ENCODE assay signal across 9 cellular contexts in genomic region chr11:14972581-14973490, GRCh38. TPM values are rescaled to one million over a fixed set of nuclear protein-coding genes. Genes with fewer than 3 reads are reported as not detected.
DNase-seq lines count a peak whose midpoint lies in the region; ATAC-seq and TF ChIP-seq lines count a peak whose summit lies in the region.
"Had no signal": no experiment of that assay in that cellular context is flagged by ENCODE, and none has a peak within 500 bp of the region (broad histone marks: within the 10 kb centered on the region; RNA-seq: fewer than 3 reads in every experiment).

No MANE protein-coding gene starts in this region.

- in situ Hi-C loops in HAP-1 (cut with MboI; ENCODE audit: low sequenced_read_pairs): no loop called here

- H3K4me3 Mint-ChIP-seq in activated T-helper 1 cell treated with anti-CD3 and anti-CD28 coated beads, Interleukin-12 subunit alpha, Interleukin-12 subunit beta, Interleukin-2, Interleukin-4 antibody, amounts not matched to agents 30 ng/mL and 10 ng/mL and 1 ng/mL, durations not matched to agents 14 hours and 24 hours and 36 hours: peak overlapping the region; percentile 73
- H3K4me3 Mint-ChIP-seq in naive thymus-derived CD4-positive, alpha-beta T cell: peak overlapping the region; percentile 76 to 92 (median 83)

- peaks cover 10 to 25% of the 10 kb centered on the region in 2 donors for H3K27me3 ChIP-seq in naive thymus-derived CD4-positive, alpha-beta T cell (ENCODE audit: control insufficient read depth in 2 of 2, insufficient read depth in 2 of 2, low read length in 2 of 2)
- H3K27me3 ChIP-seq in upper lobe of left lung: peaks cover 0 to 45% (median 16%) of the 10 kb centered on the region in 4 donors
- peaks cover 41% of the 10 kb centered on the region for H3K27me3 ChIP-seq in HAP-1 (ENCODE audit: low read depth)

- H3K27me3 Mint-ChIP-seq in activated T-helper 1 cell treated with anti-CD3 and anti-CD28 coated beads, Interleukin-12 subunit alpha, Interleukin-12 subunit beta, Interleukin-2, Interleukin-4 antibody, amounts not matched to agents 30 ng/mL and 10 ng/mL and 1 ng/mL, durations not matched to agents 14 hours and 24 hours and 36 hours (ENCODE audit: insufficient read depth): peaks cover 70% of the 10 kb centered on the region
- peaks cover 80 to 91% (median 83%) of the 10 kb centered on the region in 5 donors for H3K27me3 Mint-ChIP-seq in naive thymus-derived CD4-positive, alpha-beta T cell

- TF ChIP-seq POLR2A in upper lobe of left lung (IDR thresholded peaks at IDR 0.05): no peak

- no peaks in the 10 kb centered on the region for H3K36me3 ChIP-seq in naive thymus-derived CD4-positive, alpha-beta T cell (ENCODE audit: control insufficient read depth in 2 of 3, insufficient read depth in 3 of 3, low read length in 3 of 3)
- H3K36me3 ChIP-seq in upper lobe of left lung (no peaks in the 10 kb centered on the region), HAP-1 (replicated peaks) (no peaks in the 10 kb centered on the region)

- CTCF ChIA-PET in naive thymus-derived CD4-positive, alpha-beta T cell (lab: Charles Lee): interaction anchor here (0.7 to 1.8 kb wide), 2 partner anchors 65 to 102 kb away, joined by 3 to 12 read pairs; no protein-coding TSS in a partner anchor

- DNase-seq in DMS153 (lab: John Stamatoyannopoulos, UW) (peak; percentile 90), NCI-H524 treated with DMSO at 0.1 percent for 48 hours (lab: John Stamatoyannopoulos, UW) (no peak), ureter (ENCODE audit: low spot score) (no peak), upper lobe of left lung (no peak), HAP-1 (ENCODE audit: low spot score in 2 of 2) (no peak)
- DNase-seq in activated T-helper 1 cell treated with anti-CD3 and anti-CD28 coated beads, Interleukin-12 subunit alpha, Interleukin-12 subunit beta, Interleukin-2, Interleukin-4 antibody, amounts not matched to agents 30 ng/mL and 10 ng/mL and 1 ng/mL, durations not matched to agents 14 hours and 24 hours and 36 hours (ENCODE audit: low spot score): no peak
- peak in 1 of 9 donors; percentile 6 for DNase-seq in naive thymus-derived CD4-positive, alpha-beta T cell
- DNase-seq: NCI-H2171 treated with DMSO at 0.1 percent for 48 hours had no signal

- H3K27ac Mint-ChIP-seq in activated T-helper 1 cell treated with anti-CD3 and anti-CD28 coated beads, Interleukin-12 subunit alpha, Interleukin-12 subunit beta, Interleukin-2, Interleukin-4 antibody, amounts not matched to agents 30 ng/mL and 10 ng/mL and 1 ng/mL, durations not matched to agents 14 hours and 24 hours and 36 hours: peak overlapping the region; percentile 19
- H3K27ac Mint-ChIP-seq in naive thymus-derived CD4-positive, alpha-beta T cell: no peak overlapping the region

- H3K36me3 Mint-ChIP-seq in activated T-helper 1 cell treated with anti-CD3 and anti-CD28 coated beads, Interleukin-12 subunit alpha, Interleukin-12 subunit beta, Interleukin-2, Interleukin-4 antibody, amounts not matched to agents 30 ng/mL and 10 ng/mL and 1 ng/mL, durations not matched to agents 14 hours and 24 hours and 36 hours (ENCODE audit: low read depth): peaks cover 2% of the 10 kb centered on the region
- H3K36me3 Mint-ChIP-seq in naive thymus-derived CD4-positive, alpha-beta T cell: no peaks in the 10 kb centered on the region

- no peaks in the 10 kb centered on the region for H3K9me3 ChIP-seq in naive thymus-derived CD4-positive, alpha-beta T cell (ENCODE audit: control insufficient read depth in 2 of 3, low read length in 3 of 3)
- H3K9me3 ChIP-seq in upper lobe of left lung (no peaks in the 10 kb centered on the region), HAP-1 (no peaks in the 10 kb centered on the region)

- H3K4me3 ChIP-seq in naive thymus-derived CD4-positive, alpha-beta T cell (ENCODE audit: low read length): peak overlapping the region; percentile 47
- H3K4me3 ChIP-seq in upper lobe of left lung (peak overlapping the region in 1 of 4 donors; percentile 28), HAP-1 (no peak overlapping the region)

- POLR2A ChIA-PET in naive thymus-derived CD4-positive, alpha-beta T cell (lab: Charles Lee): no interaction called here

- H3K4me1 ChIP-seq in naive thymus-derived CD4-positive, alpha-beta T cell (ENCODE audit: control insufficient read depth in 2 of 2, insufficient read depth in 2 of 2, low read length in 2 of 2): peaks cover 11 to 16% of the 10 kb centered on the region in 2 donors
- H3K4me1 ChIP-seq in upper lobe of left lung (peaks cover 21 to 37% (median 29%) of the 10 kb centered on the region in 4 donors), HAP-1 (no peaks in the 10 kb centered on the region)

- no peak overlapping the region for H3K27ac ChIP-seq in naive thymus-derived CD4-positive, alpha-beta T cell (ENCODE audit: low read depth, low read length)
- no peak overlapping the region for H3K27ac ChIP-seq in upper lobe of left lung

- H3K9me3 Mint-ChIP-seq in activated T-helper 1 cell treated with anti-CD3 and anti-CD28 coated beads, Interleukin-12 subunit alpha, Interleukin-12 subunit beta, Interleukin-2, Interleukin-4 antibody, amounts not matched to agents 30 ng/mL and 10 ng/mL and 1 ng/mL, durations not matched to agents 14 hours and 24 hours and 36 hours: no peaks in the 10 kb centered on the region
- H3K9me3 Mint-ChIP-seq in naive thymus-derived CD4-positive, alpha-beta T cell: no peaks in the 10 kb centered on the region

- TF ChIP-seq CTCF in upper lobe of left lung (IDR thresholded peaks at IDR 0.05): no peak

- intact Hi-C loops in activated T-helper 1 cell treated with anti-CD3 and anti-CD28 coated beads, Interleukin-12 subunit alpha, Interleukin-12 subunit beta, Interleukin-2, Interleukin-4 antibody, amounts not matched to agents 30 ng/mL and 10 ng/mL and 1 ng/mL, durations not matched to agents 14 hours and 24 hours and 36 hours (cut with micrococcal nuclease): loop anchor here (10.0 kb wide), 2 partner anchors 188 to 1632 kb away; no protein-coding TSS in a partner anchor
- intact Hi-C loops in naive thymus-derived CD4-positive, alpha-beta T cell (cut with micrococcal nuclease): loop anchor here in 1 of 2 donors (5.0 kb wide), 1 partner anchor 234 kb away; no protein-coding TSS in a partner anchor

- peak; percentile 3 for ATAC-seq in HG03432 (IDR thresholded peaks at IDR 0.05; ENCODE audit: unreplicated experiment)
- no peak for ATAC-seq in naive thymus-derived CD4-positive, alpha-beta T cell
- ATAC-seq in upper lobe of left lung (ENCODE audit: low FRiP score in 2 of 2): no peak

- peaks cover 33% of the 10 kb centered on the region for H3K4me1 Mint-ChIP-seq in activated T-helper 1 cell treated with anti-CD3 and anti-CD28 coated beads, Interleukin-12 subunit alpha, Interleukin-12 subunit beta, Interleukin-2, Interleukin-4 antibody, amounts not matched to agents 30 ng/mL and 10 ng/mL and 1 ng/mL, durations not matched to agents 14 hours and 24 hours and 36 hours (ENCODE audit: low read depth)
- peaks cover 20 to 38% (median 32%) of the 10 kb centered on the region in 7 donors for H3K4me1 Mint-ChIP-seq in naive thymus-derived CD4-positive, alpha-beta T cell

- WGBS in upper lobe of left lung, 2 donors: 11 to 13% methylated on average over 11 to 22 of the region's 22 CpGs

- no peak for TF ChIP-seq EP300 in upper lobe of left lung (IDR thresholded peaks at IDR 0.05)

RNA-seq across cellular contexts. Expression of gene CALCA, which starts 0.7 kb away (rescaled TPM):
- not detected in 2 replicates for total RNA-seq in activated T-helper 1 cell treated with anti-CD3 and anti-CD28 coated beads, Interleukin-12 subunit alpha, Interleukin-12 subunit beta, Interleukin-2, Interleukin-4 antibody, amounts not matched to agents 30 ng/mL and 10 ng/mL and 1 ng/mL, durations not matched to agents 14 hours and 24 hours and 36 hours
- not detected for total RNA-seq in naive thymus-derived CD4-positive, alpha-beta T cell
- not detected for polyA plus RNA-seq in naive thymus-derived CD4-positive, alpha-beta T cell
- total RNA-seq in ureter (not detected), upper lobe of left lung (1 to 10 TPM in 1 of 6 donors, under 1 TPM in 1, not detected in 4; 0.61 to 1.4 TPM)
